9 cellular contexts compared by ENCODE assay signal in the genomic region with DNA sequence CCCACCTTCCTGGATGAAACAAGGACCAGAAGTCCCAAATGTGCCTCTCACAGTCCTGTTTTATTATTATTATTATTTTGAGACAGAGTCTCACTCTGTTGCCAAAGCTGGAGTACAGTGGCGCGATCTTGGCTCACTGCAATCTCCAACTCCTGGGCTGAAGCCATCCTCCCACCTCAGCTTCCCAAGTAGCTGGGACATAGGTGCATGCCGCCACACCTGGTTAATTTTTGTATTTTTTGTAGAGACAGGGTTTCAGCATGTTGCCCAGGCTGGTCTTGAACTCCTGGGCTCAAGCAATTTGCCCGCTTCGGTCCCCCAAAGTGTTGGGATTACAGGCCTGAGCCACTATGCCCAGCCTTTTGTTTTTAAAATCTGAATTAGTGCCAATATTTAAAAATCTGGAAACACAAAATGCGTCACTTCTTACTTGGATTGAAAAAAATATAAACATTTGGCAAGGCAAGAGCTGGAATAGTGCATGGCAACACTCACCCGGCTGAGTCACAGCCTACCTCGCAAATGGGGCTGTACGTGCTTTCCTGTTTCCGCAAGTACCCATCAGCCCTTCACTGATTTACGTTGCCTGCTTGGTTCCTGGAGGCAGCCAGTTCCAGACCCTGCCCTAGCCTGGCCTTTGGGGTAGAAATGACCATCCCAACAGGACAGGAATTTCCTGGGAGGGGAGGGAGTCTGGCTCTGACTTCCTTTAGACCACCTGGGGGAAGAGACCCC. TPM values are rescaled to one million over a fixed set of nuclear protein-coding genes. Genes with fewer than 3 reads are reported as not detected.
A peak's percentile ranks its signal among the peaks of the same experiment; 100 is the strongest.
DNase-seq lines count a peak whose midpoint lies in the region; ATAC-seq, FAIRE-seq and TF ChIP-seq lines count a peak whose summit lies in the region.
"Had no signal": no experiment of that assay in that cellular context is flagged by ENCODE, and none has a peak within 500 bp of the region (broad histone marks: within the 10 kb centered on the region; RNA-seq: fewer than 3 reads in every experiment).

No MANE protein-coding gene starts in this region.

- FAIRE-seq in HTR-8/SVneo (lab: Jason Lieb, UNC) = peak; percentile 42
- no peak for FAIRE-seq in bronchial epithelial cell (lab: Jason Lieb, UNC)
- FAIRE-seq in RCC 7860 (lab: Jason Lieb, UNC) = no peak

- no peaks in the 10 kb centered on the region for H3K27me3 ChIP-seq in bronchial epithelial cell (ENCODE audit: control insufficient read depth, insufficient read depth, low read length)
- H3K27me3 ChIP-seq in layer of hippocampus (ENCODE audit: control insufficient read depth, insufficient read depth, low read length) = no peaks in the 10 kb centered on the region

- no peak for TF ChIP-seq CTCF in bronchial epithelial cell (IDR thresholded peaks at IDR 0.05; ENCODE audit: insufficient read depth, low read length, severe bottlenecking)

- H3K4me3 ChIP-seq in bronchial epithelial cell (ENCODE audit: low read depth, low read length) = no peak overlapping the region

- H3K27ac ChIP-seq in layer of hippocampus (ENCODE audit: low read depth, low read length) (peak overlapping the region; percentile 62), temporal lobe (ENCODE audit: low read depth, low read length) (peak overlapping the region; percentile 51)
- H3K27ac ChIP-seq: HL-60 had no signal

- DNase-seq in HTR-8/SVneo (ENCODE audit: insufficient read length, low spot score) (peak; percentile 56), bronchial epithelial cell (ENCODE audit: low read depth) (peak; percentile 88), RCC 7860 (ENCODE audit: low spot score) (no peak)
- DNase-seq in central memory CD4-positive, alpha-beta T cell = no peak
- DNase-seq: activated naive CD4-positive, alpha-beta T cell had no signal

- peaks cover 7% of the 10 kb centered on the region for H3K36me3 ChIP-seq in bronchial epithelial cell (ENCODE audit: control insufficient read depth, insufficient read depth, low read length)

- no peak for ATAC-seq in HG03565 (IDR thresholded peaks at IDR 0.05; ENCODE audit: unreplicated experiment)

RNA-seq across cellular contexts. Expression of gene SDCBP2, which starts 6.3 kb away (rescaled TPM):
- total RNA-seq in bronchial epithelial cell = 96.4 and 176 TPM in 2 replicates
- total RNA-seq in temporal lobe = 2.7 TPM

RNA-seq across cellular contexts. Expression of gene SNPH, which starts 56.6 kb away (rescaled TPM):
- total RNA-seq in bronchial epithelial cell (1.7 and 1.8 TPM in 2 replicates), temporal lobe (13.5 TPM)

Comparison
In these comparisons a context has a peak if more than half of its experiments do, and no peak if none do; other contexts are left out.
1. DNase-seq: peak in HTR-8/SVneo (single experiment) and bronchial epithelial cell (single experiment); none in central memory CD4-positive, alpha-beta T cell (single experiment) and RCC 7860 (single experiment).
2. RNA of gene SDCBP2, which starts 6.3 kb away (total RNA-seq): 96.4 to 176 TPM in bronchial epithelial cell; 2.7 TPM in temporal lobe (single experiment); every median in the first group is over 10 times any median in the second.